19 cellular contexts compared by ENCODE assay signal in genomic region chr5:145068696-145069095, GRCh38.
"Had no signal": no experiment of that assay in that cellular context is flagged by ENCODE, and none has a peak within 500 bp of the region (broad histone marks: within the 10 kb centered on the region; RNA-seq: fewer than 3 reads in every experiment).

No MANE protein-coding gene starts in this region.

- ATAC-seq: activated naive CD4-positive, alpha-beta T cell treated with anti-CD3 and anti-CD28 coated beads, Interleukin-2, amount 50 U/mL, for 72 hours; activated naive CD8-positive, alpha-beta T cell treated with anti-CD3 and anti-CD28 coated beads, Interleukin-2, amount 50 U/mL, for 24 hours; activated T-cell treated with anti-CD3 and anti-CD28 coated beads, Interleukin-2, amount 50 U/mL, for 4 hours; T-helper 17 cell had no signal

- DNase-seq: activated CD4-positive, alpha-beta memory T cell treated with anti-CD3 and anti-CD28 coated beads for 36 hours; activated CD4-positive, alpha-beta T cell treated with anti-CD3 and anti-CD28 coated beads, Interleukin-2, amount 10 ng/mL, durations not matched to agents 7 days and 5 days; activated CD4-positive, CD25-positive, alpha-beta regulatory T cell; activated CD8-positive, alpha-beta memory T cell treated with anti-CD3 and anti-CD28 coated beads for 24 hours; activated effector memory CD4-positive, alpha-beta T cell treated with anti-CD3 and anti-CD28 coated beads, Interleukin-2, amount 50 U/mL, for 16 hours; activated naive CD4-positive, alpha-beta T cell treated with Interleukin-2 at 50 U/mL for 16 hours; activated naive CD8-positive, alpha-beta T cell treated with anti-CD3 and anti-CD28 coated beads, Interleukin-2, amount 50 U/mL, for 24 hours; activated T-cell treated with anti-CD3 and anti-CD28 coated beads, Interleukin-2, amount 50 U/mL, for 4 hours; brain microvascular endothelial cell; caudate nucleus; NCI-H1092; NCI-H1417; NCI-H2029 treated with DMSO at 0.1 percent for 48 hours; NCI-H526 treated with DMSO at 0.1 percent for 48 hours; NCI-H82; SIG-M5; T-helper 17 cell; T-helper 9 cell had no signal
